In genomic region chr12:54364413-54364812, GRCh38 we compare ENCODE assay signal across 11 cellular contexts. TPM values are rescaled to one million over a fixed set of nuclear protein-coding genes. Genes with fewer than 3 reads are reported as not detected.
DNase-seq lines count a peak whose midpoint lies in the region; ATAC-seq, FAIRE-seq and TF ChIP-seq lines count a peak whose summit lies in the region.
"Had no signal": no experiment of that assay in that cellular context is flagged by ENCODE, and none has a peak within 500 bp of the region (broad histone marks: within the 10 kb centered on the region; RNA-seq: fewer than 3 reads in every experiment).

GPR84 (minus strand) TSS chr12:54364486; CDS start chr12:54363851, 635 bp downstream.

- TF ChIP-seq EP300 in K562 (IDR thresholded peaks at IDR 0.05; ENCODE audit: low read length) = no peak

- TF ChIP-seq CTCF in CD8-positive, alpha-beta T cell (IDR thresholded peaks at IDR 0.05) = no peak
- TF ChIP-seq CTCF in K562 (IDR thresholded peaks at IDR 0.05 in 2 of 3, conservative IDR thresholded peaks at IDR 0.05 in 1 of 3; ENCODE audit: insufficient read depth in 2 of 3, low read depth in 1 of 3, low read length in 3 of 3) (no peak), endodermal cell (conservative IDR thresholded peaks at IDR 0.05) (no peak)

- no peaks in the 10 kb centered on the region for H3K27me3 Mint-ChIP-seq in CD8-positive, alpha-beta T cell (ENCODE audit: low read depth)
- H3K27me3 Mint-ChIP-seq in endodermal cell (ENCODE audit: insufficient read depth) = peaks cover 45% of the 10 kb centered on the region

- H3K9me1 ChIP-seq in K562 (ENCODE audit: control insufficient read depth, insufficient read depth, low read length) = no peaks in the 10 kb centered on the region

- FAIRE-seq in K562 (lab: Jason Lieb, UNC) = peak; percentile 32

- H3K9ac ChIP-seq in K562 (ENCODE audit: insufficient read depth in 1 of 2, low read depth in 2 of 2, low read length in 2 of 2) = peak within 1 kb of the TSS in 1 of 2 experiments; percentile 59; a peak in 2 of 4 replicates
- no peak within 1 kb of the TSS for H3K9ac ChIP-seq in endodermal cell (ENCODE audit: extremely low read depth, low read length, poor library complexity, severe bottlenecking)

- in situ Hi-C loops in K562 (cut with MboI) = loop anchor here (10.0 kb wide), 2 partner anchors 70 to 380 kb away; partner anchors contain the start of gene HOXC10

- H3K4me3 Mint-ChIP-seq in CD8-positive, alpha-beta T cell = no peak within 1 kb of the TSS
- no peak within 1 kb of the TSS for H3K4me3 Mint-ChIP-seq in endodermal cell

- peaks cover 36% of the 10 kb centered on the region for H3K4me1 Mint-ChIP-seq in CD8-positive, alpha-beta T cell (ENCODE audit: low read depth)
- H3K4me1 Mint-ChIP-seq in endodermal cell = peaks cover 13% of the 10 kb centered on the region

- no peak for TF ChIP-seq POLR2A in K562 (conservative IDR thresholded peaks at IDR 0.05)

- H3K4me2 ChIP-seq in K562 (ENCODE audit: insufficient read depth, low read length) = no peak within 1 kb of the TSS

- POLR2A ChIA-PET in CD8-positive, alpha-beta T cell (lab: Charles Lee) = no interaction called here
- POLR2A ChIA-PET in K562 (lab: Yijun Ruan, JAX) = no interaction called here

- peak within 1 kb of the TSS; percentile 68 for H3K27ac Mint-ChIP-seq in CD8-positive, alpha-beta T cell
- no peak within 1 kb of the TSS for H3K27ac Mint-ChIP-seq in endodermal cell

- H3K79me2 ChIP-seq in K562 (ENCODE audit: control insufficient read depth, insufficient read depth, low read length) = peaks cover 15% of the 10 kb centered on the region; the same call in 2 of the 3 replicates

- H3K36me3 ChIP-seq in CD8-positive, alpha-beta T cell (ENCODE audit: insufficient read depth, low read length) = no peaks in the 10 kb centered on the region
- H3K36me3 ChIP-seq in K562 (ENCODE audit: control insufficient read depth, insufficient read depth, low read length) (no peaks in the 10 kb centered on the region; the same call in 2 of the 3 replicates), endodermal cell (ENCODE audit: control insufficient read depth, insufficient read depth, low read length) (no peaks in the 10 kb centered on the region)
- H3K36me3 ChIP-seq: right atrium auricular region had no signal

- H2AFZ ChIP-seq in K562 (ENCODE audit: low read depth, low read length) = 0 out of 2 replicates have a peak within 1 kb of the TSS, but pooled peaks have one; percentile 34

- intact Hi-C loops in CD8-positive, alpha-beta T cell (cut with DNase I, micrococcal nuclease) = loop anchor here in 1 of 2 experiments (10.0 kb wide), 1 partner anchor 360 kb away; the partner anchor contains the start of genes HOXC8 and HOXC9
- intact Hi-C loops in K562 (cut with micrococcal nuclease) = loop anchor here (5.0 to 10.0 kb wide), 2 partner anchors 37 to 380 kb away; partner anchors contain the start of genes COPZ1 and HOXC10

- H3K27me3 ChIP-seq in CD8-positive, alpha-beta T cell (ENCODE audit: insufficient read depth, low read length) = no peaks in the 10 kb centered on the region
- H3K27me3 ChIP-seq in K562 (ENCODE audit: control insufficient read depth in 2 of 2, insufficient read depth in 2 of 2, low read length in 2 of 2) = no peaks in the 10 kb centered on the region
- H3K27me3 ChIP-seq in endodermal cell (ENCODE audit: control insufficient read depth, insufficient read depth, low read length, poor library complexity, severe bottlenecking) = peaks cover 12% of the 10 kb centered on the region
- H3K27me3 ChIP-seq: right atrium auricular region had no signal

- H3K9me3 Mint-ChIP-seq in CD8-positive, alpha-beta T cell = no peaks in the 10 kb centered on the region
- no peaks in the 10 kb centered on the region for H3K9me3 Mint-ChIP-seq in endodermal cell

- DNase-seq in CD8-positive, alpha-beta T cell = no peak
- DNase-seq in MV-4-11 (lab: John Stamatoyannopoulos, UW) (peak; percentile 92), K562 (ENCODE audit: extremely low read depth in 1 of 4, low spot score in 3 of 4) (no peak), endodermal cell (no peak), NCI-H1105 treated with DMSO at 0.1 percent for 48 hours (lab: John Stamatoyannopoulos, UW) (no peak)
- DNase-seq: activated CD8-positive, alpha-beta memory T cell treated with anti-CD3 and anti-CD28 coated beads, Interleukin-2, amount 50 U/mL, for 48 hours had no signal

- no peak for TF ChIP-seq RAD21 in K562 (CRISPR knock-in tag; conservative IDR thresholded peaks at IDR 0.05 in 1 of 2, IDR thresholded peaks at IDR 0.05 in 1 of 2)

- H3K4me1 ChIP-seq in CD8-positive, alpha-beta T cell (ENCODE audit: insufficient read depth, low read length) = peaks cover 28% of the 10 kb centered on the region
- H3K4me1 ChIP-seq in K562 (replicated peaks in 1 of 2; ENCODE audit: control insufficient read depth in 2 of 2, insufficient read depth in 2 of 2, low read length in 2 of 2) = peaks cover 26 to 40% of the 10 kb centered on the region in 2 experiments
- peaks cover 3% of the 10 kb centered on the region for H3K4me1 ChIP-seq in endodermal cell (ENCODE audit: control insufficient read depth, insufficient read depth, low read length)

- no peak within 1 kb of the TSS for H3K27ac ChIP-seq in CD8-positive, alpha-beta T cell (ENCODE audit: low read depth, low read length)
- no peak within 1 kb of the TSS for H3K27ac ChIP-seq in K562 (ENCODE audit: extremely low read depth, low read depth, low read length)
- no peak within 1 kb of the TSS for H3K27ac ChIP-seq in endodermal cell (ENCODE audit: low read depth, low read length)
- H3K27ac ChIP-seq: right atrium auricular region had no signal

- CTCF ChIA-PET in CD8-positive, alpha-beta T cell (lab: Charles Lee) = no interaction called here
- CTCF ChIA-PET in K562 (lab: Yijun Ruan, JAX; ENCODE audit: low intra/inter-chr PET ratio) = no interaction called here

- H3K4me3 ChIP-seq in CD8-positive, alpha-beta T cell (ENCODE audit: low read depth, low read length) = no peak within 1 kb of the TSS
- H3K4me3 ChIP-seq in K562 (no peak within 1 kb of the TSS), endodermal cell (ENCODE audit: low read length) (no peak within 1 kb of the TSS)
- H3K4me3 ChIP-seq: right atrium auricular region had no signal

- no peaks in the 10 kb centered on the region for H3K9me3 ChIP-seq in CD8-positive, alpha-beta T cell (ENCODE audit: low read length)
- H3K9me3 ChIP-seq in K562 (replicated peaks; ENCODE audit: control insufficient read depth, insufficient read depth, low read depth, low read length) (no peaks in the 10 kb centered on the region), endodermal cell (ENCODE audit: control insufficient read depth, low read length) (no peaks in the 10 kb centered on the region)
- H3K9me3 ChIP-seq: right atrium auricular region had no signal

- no peaks in the 10 kb centered on the region for H4K20me1 ChIP-seq in K562 (replicated peaks; ENCODE audit: control insufficient read depth, insufficient read depth, low read length)

- BruUV-seq in K562 (replicated peaks; lab: Mats Ljungman, UMichigan) = no TSS peak

- no peaks in the 10 kb centered on the region for H3K36me3 Mint-ChIP-seq in CD8-positive, alpha-beta T cell
- no peaks in the 10 kb centered on the region for H3K36me3 Mint-ChIP-seq in endodermal cell (ENCODE audit: low read depth)

- ATAC-seq in CD8-positive, alpha-beta T cell = no peak
- ATAC-seq in GM21447 (IDR thresholded peaks at IDR 0.05; ENCODE audit: unreplicated experiment) (peak; percentile 46), K562 (no peak), GM19035 (IDR thresholded peaks at IDR 0.05; ENCODE audit: unreplicated experiment) (no peak), GM18867 (IDR thresholded peaks at IDR 0.05; ENCODE audit: unreplicated experiment) (no peak)
- ATAC-seq: Panc1 had no signal

- WGBS in K562 (ENCODE audit: insufficient coverage, low coverage, missing lambda C conversion rate) = 56% methylated on average over 4 of the region's 4 CpGs
- 91 to 97% methylated on average over 3 to 4 of the region's 4 CpGs for WGBS in endodermal cell (ENCODE audit: insufficient coverage in 1 of 2, insufficient read length in 1 of 2), 2 experiments

TF ChIP-seq in K562, 482 proteins besides CTCF, POLR2A, EP300 and RAD21 (continues in another document):
- TF ChIP-seq ZNF140 (CRISPR knock-in tag; IDR thresholded peaks at IDR 0.05) = no peak
- TF ChIP-seq XRCC4 (IDR thresholded peaks at IDR 0.05; ENCODE audit: extremely low read depth, insufficient read depth, insufficient read length) = no peak
- TF ChIP-seq CCAR2 (IDR thresholded peaks at IDR 0.05; ENCODE audit: low read depth, low read length) = no peak
- no peak for TF ChIP-seq ZNF12 (CRISPR knock-in tag; IDR thresholded peaks at IDR 0.05)
- no peak for TF ChIP-seq ZNF551 (CRISPR knock-in tag; IDR thresholded peaks at IDR 0.05)
- TF ChIP-seq NRF1 (conservative IDR thresholded peaks at IDR 0.05 in 1 of 2, IDR thresholded peaks at IDR 0.05 in 1 of 2) = no peak

RNA-seq across cellular contexts. Expression of gene GPR84, which starts in this region (rescaled TPM):
- not detected for total RNA-seq in CD8-positive, alpha-beta T cell
- total RNA-seq in K562 (2011; cell fraction: chromatin; rRNA removed; ENCODE audit: low replicate concordance) = 0.48 and 1.8 TPM in 2 replicates
- 0.13 and 0.17 TPM in 2 replicates for total RNA-seq in K562 (2011; cell fraction: nucleolus; rRNA removed)
- total RNA-seq in K562 (2011; cell fraction: nucleoplasm; rRNA removed) = 0.44 and 0.69 TPM in 2 replicates
- total RNA-seq in K562 (2014; rRNA removed) (0.16 TPM in 1 of 2 replicates, not detected in the other), K562 (2014; rRNA removed; fragmentation: Illumina TruSeq; extraction: Trizol) (0.11 TPM in 1 of 2 replicates, not detected in the other), K562 (2015; rRNA removed; fragmentation: Illumina TruSeq; extraction: Trizol) (not detected in 2 replicates), K562 (2021) (not detected in 2 replicates), endodermal cell (not detected)
- polyA plus RNA-seq in K562 (2011; rRNA removed) (0.16 TPM in 1 of 2 replicates, not detected in the other), K562 (2014; fragmentation: Illumina TruSeq; extraction: Trizol) (0.10 TPM in 1 of 2 replicates, not detected in the other), K562 (2014; fragmentation: Nextera tagmentation; extraction: Ambion mirVana) (under 1 TPM; 0.07 to 0.18 TPM), K562 (2014; rRNA removed) (not detected in 2 replicates)
- polyA plus RNA-seq in K562 (2011; cell fraction: cytosol; rRNA removed) = not detected in 2 replicates
- 0.25 and 0.44 TPM in 2 replicates for polyA plus RNA-seq in K562 (2011; cell fraction: nucleus; rRNA removed)
- 0.07 and 0.47 TPM in 2 replicates for polyA plus RNA-seq in K562 (2012)
- 0.12 TPM in 1 of 2 replicates, not detected in the other for polyA minus RNA-seq in K562 (2011; rRNA and poly(A)+ RNA removed)
- not detected in 2 replicates for polyA minus RNA-seq in K562 (2011; cell fraction: cytosol; rRNA and poly(A)+ RNA removed)
- polyA minus RNA-seq in K562 (2011; cell fraction: nucleus; rRNA and poly(A)+ RNA removed) = 0.22 TPM in 1 of 2 replicates, not detected in the other
- 0.11 TPM for polyA plus RNA-seq in endodermal cell (2013, experiment 1 of 2)
- not detected for polyA plus RNA-seq in endodermal cell (2013, experiment 2 of 2)
